In the genomic region with DNA sequence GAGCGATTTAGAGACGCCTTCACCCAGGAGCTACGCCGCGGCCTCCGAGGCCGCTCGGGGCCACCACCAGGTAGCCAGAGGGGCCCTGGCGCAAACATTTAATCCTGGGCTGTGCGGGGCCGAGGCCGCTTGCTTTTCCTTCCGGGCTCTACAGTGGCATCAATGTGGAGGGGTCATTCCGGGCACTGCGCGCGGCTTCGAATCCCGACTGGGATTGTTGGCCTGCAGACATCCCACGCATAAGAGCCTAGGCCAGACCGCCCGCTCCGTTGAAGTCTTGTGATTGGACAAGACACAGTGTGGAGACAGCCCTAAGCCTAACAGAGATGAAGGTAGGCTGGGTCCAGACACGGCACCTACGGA, we compare ENCODE assay signal across 8 cellular contexts. TPM values are rescaled to one million over a fixed set of nuclear protein-coding genes. Genes with fewer than 3 reads are reported as not detected.
DNase-seq lines count a peak whose midpoint lies in the region; ATAC-seq, FAIRE-seq and TF ChIP-seq lines count a peak whose summit lies in the region.

No MANE protein-coding gene starts in this region.

- no peaks in the 10 kb centered on the region for H3K9me3 ChIP-seq in endocrine pancreas (ENCODE audit: control insufficient read depth, low read length)
- H3K9me3 ChIP-seq in muscle layer of colon (ENCODE audit: low read length), result no peaks in the 10 kb centered on the region

- peak overlapping the region; percentile 86 for H3K4me3 ChIP-seq in endocrine pancreas (ENCODE audit: control insufficient read depth, insufficient read depth, low read length)
- H3K4me3 ChIP-seq in muscle layer of colon (ENCODE audit: low read depth in 1 of 2, low read length in 2 of 2), result peak overlapping the region; percentile 66 to 98

- H3K27me3 ChIP-seq in endocrine pancreas (ENCODE audit: control insufficient read depth, insufficient read depth, low read length) (no peaks in the 10 kb centered on the region), muscle layer of colon (ENCODE audit: control insufficient read depth in 1 of 2, insufficient read depth in 2 of 2, low read length in 2 of 2) (no peaks in the 10 kb centered on the region)

- H3K9ac ChIP-seq in endocrine pancreas (ENCODE audit: control insufficient read depth, insufficient read depth, low read length) (peak overlapping the region; percentile 88), muscle layer of colon (ENCODE audit: low read length) (peak overlapping the region; percentile 50)

- ATAC-seq in GM18867 (IDR thresholded peaks at IDR 0.05; ENCODE audit: unreplicated experiment) (peak; percentile 7), HG02885 (IDR thresholded peaks at IDR 0.05; ENCODE audit: poor library complexity, unreplicated experiment) (peak; percentile 7)

- no peak for TF ChIP-seq POLR2A in GM12892 (IDR thresholded peaks at IDR 0.05; ENCODE audit: low read depth, low read length)

- POLR2A ChIA-PET in RWPE1 (lab: Yijun Ruan, JAX; ENCODE audit: low non-redundant PET), result interaction anchor here (0.5 kb wide), 1 partner anchor 76 kb away, joined by 3 read pairs; no protein-coding TSS in a partner anchor

- no peak for FAIRE-seq in GM12892 (lab: Jason Lieb, UNC)

- CTCF ChIA-PET in RWPE1 (lab: Yijun Ruan, JAX), result interaction anchor here (0.6 to 1.3 kb wide), 5 partner anchors 8 to 336 kb away, joined by 3 to 4 read pairs (median 4); a partner anchor contains a TSS

- no peak for TF ChIP-seq CTCF in RWPE1 (conservative IDR thresholded peaks at IDR 0.05; ENCODE audit: low read depth)

- H3K4me1 ChIP-seq in endocrine pancreas (ENCODE audit: control insufficient read depth, insufficient read depth, low read length) (peaks cover 11% of the 10 kb centered on the region), muscle layer of colon (ENCODE audit: insufficient read depth, low read length) (peaks cover 13% of the 10 kb centered on the region)

- H3K27ac ChIP-seq in RWPE1, result peak overlapping the region; percentile 97
- peak overlapping the region; percentile 78 for H3K27ac ChIP-seq in muscle layer of colon (ENCODE audit: low read depth, low read length)

- H3K36me3 ChIP-seq in endocrine pancreas (ENCODE audit: control insufficient read depth, insufficient read depth, low read length), result no peaks in the 10 kb centered on the region
- peaks cover 15% of the 10 kb centered on the region for H3K36me3 ChIP-seq in muscle layer of colon (ENCODE audit: insufficient read depth, low read length)

- DNase-seq in RWPE1 (ENCODE audit: low spot score) (no peak), iPS-NIHi7 (ENCODE audit: extremely low spot score) (no peak), NCI-H187 treated with DMSO at 0.1 percent for 48 hours (lab: John Stamatoyannopoulos, UW) (no peak), GM12892 (ENCODE audit: insufficient read length) (no peak)

RNA-seq across cellular contexts. Expression of a gene that starts 0.6 kb away (rescaled TPM):
- polyA plus RNA-seq in GM12892 (2012; ENCODE audit: missing spikeins), result 94.9 TPM

RNA-seq across cellular contexts. Expression of a gene that starts 25.7 kb away (rescaled TPM):
- 3.3 TPM for polyA plus RNA-seq in GM12892 (2012; ENCODE audit: missing spikeins)
